In the genomic region with DNA sequence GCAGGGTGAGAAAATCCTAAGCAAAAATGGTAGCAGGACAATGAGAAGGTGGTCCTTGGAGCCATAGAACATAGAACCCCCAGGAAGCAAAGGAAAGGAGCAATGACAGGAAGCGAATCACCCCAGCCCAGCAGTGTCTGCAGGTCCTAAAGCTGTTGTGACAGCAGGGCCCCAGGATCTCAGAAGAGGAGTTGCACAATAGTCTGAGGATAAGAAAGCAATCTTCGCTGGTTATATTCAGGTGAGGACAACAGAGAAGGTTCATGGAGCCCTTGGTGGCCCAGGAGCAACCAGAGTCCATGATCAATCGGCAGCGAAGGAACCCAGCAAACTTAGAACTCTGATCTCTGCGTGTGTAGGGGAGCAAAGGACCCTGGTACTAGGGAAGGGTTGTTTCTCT, we compare ENCODE assay signal across 5 cellular contexts.
"Had no signal": no experiment of that assay in that cellular context is flagged by ENCODE, and none has a peak within 500 bp of the region (broad histone marks: within the 10 kb centered on the region; RNA-seq: fewer than 3 reads in every experiment).

No MANE protein-coding gene starts in this region.

- FAIRE-seq: HTR-8/SVneo had no signal

- H3K27ac ChIP-seq: HL-60 had no signal

- DNase-seq: IMR-90, KBM-7, KG1 had no signal
